In genomic region chr1:169682077-169682476, GRCh38 we compare ENCODE assay signal across 18 cellular contexts. TPM values are rescaled to one million over a fixed set of nuclear protein-coding genes. Genes with fewer than 3 reads are reported as not detected.
DNase-seq lines count a peak whose midpoint lies in the region; FAIRE-seq and TF ChIP-seq lines count a peak whose summit lies in the region.
"Had no signal": no experiment of that assay in that cellular context is flagged by ENCODE, and none has a peak within 500 bp of the region (broad histone marks: within the 10 kb centered on the region; RNA-seq: fewer than 3 reads in every experiment).

No MANE protein-coding gene starts in this region.

- DNase-seq in CD4-positive, alpha-beta memory T cell = no peak
- DNase-seq in NCI-H2171 (lab: John Stamatoyannopoulos, UW) (peak; percentile 3), H1 (ENCODE audit: low read depth in 1 of 2, low spot score in 2 of 2) (no peak), NCI-H2029 treated with DMSO at 0.1 percent for 48 hours (lab: John Stamatoyannopoulos, UW) (no peak), thyroid gland (no peak)
- no peak for DNase-seq in activated effector memory CD4-positive, alpha-beta T cell treated with anti-CD3 and anti-CD28 coated beads, Interleukin-2, amount 50 U/mL, for 16 hours
- DNase-seq: esophagus squamous epithelium, GF-D8, GOT3, left colon, OCI-M1, psoas muscle, WERI-Rb-1 had no signal

- CTCF ChIA-PET in CD4-positive, alpha-beta memory T cell (lab: Charles Lee; ENCODE audit: partially characterized antibody) = interaction anchor here (0.6 to 2.9 kb wide), 8 partner anchors 9 to 1339 kb away, joined by 3 to 19 read pairs (median 4); partner anchors contain the start of gene F5
- CTCF ChIA-PET in H1 (lab: Charles Lee; ENCODE audit: partially characterized antibody) = interaction anchor here (1.4 to 2.3 kb wide), 2 partner anchors 12 to 20 kb away, joined by 4 read pairs; no protein-coding TSS in a partner anchor

- H3K27ac ChIP-seq in BLaER1 treated with 17β-estradiol and CSF1 and Interleukin-3, amounts not matched to agents 10 nM and 100 nM = no peak overlapping the region
- no peak overlapping the region for H3K27ac ChIP-seq in CD4-positive, alpha-beta memory T cell (ENCODE audit: low read depth, low read length)
- H3K27ac ChIP-seq in H1 (ENCODE audit: low read depth, low read length) (no peak overlapping the region), thyroid gland (no peak overlapping the region)
- H3K27ac ChIP-seq: esophagus squamous epithelium, hepatocyte, psoas muscle, tibial nerve, WERI-Rb-1 had no signal

- H3K18ac ChIP-seq in H1 (ENCODE audit: extremely low read depth, low read length) = no peak overlapping the region

- WGBS in H1 (ENCODE audit: extremely low coverage in 1 of 2, insufficient coverage in 1 of 2, insufficient read length in 1 of 2, insufficient replicate concordance in 2 of 2, low coverage in 1 of 2, low lambda C conversion rate in 2 of 2, missing lambda C conversion rate in 1 of 2), 2 experiments = 25% methylated on average over 2 of the region's 2 CpGs; no CpG with 5 or more reads in 1 of the 2 experiments
- WGBS in thyroid gland, 2 donors = 35 to 45% methylated on average over 2 of the region's 2 CpGs

- H3K23me2 ChIP-seq in H1 (ENCODE audit: low read depth, low read length) = no peaks in the 10 kb centered on the region

- H3K4me1 ChIP-seq in BLaER1 treated with 17β-estradiol and CSF1 and Interleukin-3, amounts not matched to agents 10 nM and 100 nM = peaks cover 11 to 28% (median 23%) of the 10 kb centered on the region in 10 experiments; a peak in 19 of 20 replicates
- peaks cover 50% of the 10 kb centered on the region for H3K4me1 ChIP-seq in CD4-positive, alpha-beta memory T cell (ENCODE audit: insufficient read depth, low read length)
- H3K4me1 ChIP-seq in H1 (replicated peaks in 1 of 4; ENCODE audit: control insufficient read depth in 3 of 4, insufficient read depth in 4 of 4, low read length in 3 of 4) (no peaks in the 10 kb centered on the region), thyroid gland (no peaks in the 10 kb centered on the region)
- H3K4me1 ChIP-seq: psoas muscle had no signal

- H3K56ac ChIP-seq in H1 (replicated peaks; ENCODE audit: insufficient read length, low read depth, low read length) = no peak overlapping the region

- H3K36me3 ChIP-seq in BLaER1 treated with 17β-estradiol and CSF1 and Interleukin-3, amounts not matched to agents 10 nM and 100 nM = no peaks in the 10 kb centered on the region
- no peaks in the 10 kb centered on the region for H3K36me3 ChIP-seq in CD4-positive, alpha-beta memory T cell (ENCODE audit: insufficient read depth, low read length)
- peaks cover 0 to 6% (median 0%) of the 10 kb centered on the region in 4 experiments; a peak in 1 of 8 replicates for H3K36me3 ChIP-seq in H1 (ENCODE audit: control insufficient read depth in 2 of 4, insufficient read depth in 4 of 4, low read length in 3 of 4)
- H3K36me3 ChIP-seq in thyroid gland = no peaks in the 10 kb centered on the region
- H3K36me3 ChIP-seq: esophagus squamous epithelium, tibial nerve, WERI-Rb-1 had no signal

- H3K9me3 Mint-ChIP-seq in CD4-positive, alpha-beta memory T cell = no peaks in the 10 kb centered on the region

- no peak overlapping the region for H2BK20ac ChIP-seq in H1 (ENCODE audit: low read length)

- H3K36me3 Mint-ChIP-seq in CD4-positive, alpha-beta memory T cell = peaks cover 0 to 3% of the 10 kb centered on the region in 2 donors

- TF ChIP-seq EP300 in H1 (IDR thresholded peaks at IDR 0.05; ENCODE audit: borderline replicate concordance in 1 of 2, low read depth in 2 of 2, low read length in 2 of 2) = no peak

- H3K4me1 Mint-ChIP-seq in CD4-positive, alpha-beta memory T cell = peaks cover 28 to 45% (median 37%) of the 10 kb centered on the region in 4 donors

- H3K79me2 ChIP-seq in H1 (ENCODE audit: control insufficient read depth in 1 of 2, insufficient read depth in 2 of 2, low read length in 2 of 2) = no peaks in the 10 kb centered on the region
- H3K79me2 ChIP-seq: hepatocyte had no signal

- no peaks in the 10 kb centered on the region for H4K20me1 ChIP-seq in BLaER1 treated with 17β-estradiol and CSF1 and Interleukin-3, amounts not matched to agents 10 nM and 100 nM
- no peaks in the 10 kb centered on the region for H4K20me1 ChIP-seq in H1 (replicated peaks in 1 of 2; ENCODE audit: control insufficient read depth in 1 of 2, insufficient read depth in 2 of 2, low read length in 2 of 2)

- H3K9me3 ChIP-seq in BLaER1 treated with 17β-estradiol and CSF1 and Interleukin-3, amounts not matched to agents 10 nM and 100 nM (replicated peaks in 1 of 11) = peaks cover 0 to 9% (median 0%) of the 10 kb centered on the region in 11 experiments; a peak in 3 of 22 replicates
- no peaks in the 10 kb centered on the region for H3K9me3 ChIP-seq in CD4-positive, alpha-beta memory T cell (ENCODE audit: control insufficient read depth in 1 of 2, low read length in 2 of 2)
- H3K9me3 ChIP-seq in H1 (ENCODE audit: insufficient read depth in 2 of 2, low read depth in 1 of 2, low read length in 1 of 2) = peaks cover 3 to 4% of the 10 kb centered on the region in 2 experiments; a peak in 2 of 4 replicates
- no peaks in the 10 kb centered on the region for H3K9me3 ChIP-seq in thyroid gland
- H3K9me3 ChIP-seq: esophagus squamous epithelium, psoas muscle, tibial nerve had no signal

- POLR2A ChIA-PET in CD4-positive, alpha-beta memory T cell (lab: Charles Lee; ENCODE audit: partially characterized antibody) = interaction anchor here (0.9 to 11.4 kb wide), 6 partner anchors 9 to 56 kb away, joined by 3 to 128 read pairs (median 4); no protein-coding TSS in a partner anchor
- POLR2A ChIA-PET in H1 (lab: Charles Lee; ENCODE audit: partially characterized antibody) = interaction anchor here (0.6 kb wide), 1 partner anchor 207 kb away, joined by 3 read pairs; no protein-coding TSS in a partner anchor

- TF ChIP-seq RAD21 in H1 (IDR thresholded peaks at IDR 0.05 in 1 of 2, conservative IDR thresholded peaks at IDR 0.05 in 1 of 2; ENCODE audit: low read depth in 2 of 2, low read length in 2 of 2) = no peak

- peak overlapping the region in 7 of 11 experiments; percentile 17 to 45 (median 30); a peak in 9 of 22 replicates for H3K4me2 ChIP-seq in BLaER1 treated with 17β-estradiol and CSF1 and Interleukin-3, amounts not matched to agents 10 nM and 100 nM
- no peak overlapping the region for H3K4me2 ChIP-seq in H1 (ENCODE audit: insufficient read depth in 1 of 2, low read depth in 2 of 2, low read length in 2 of 2)
- H3K4me2 ChIP-seq: hepatocyte had no signal

- no peak overlapping the region for H3K9ac ChIP-seq in BLaER1 treated with 17β-estradiol and CSF1 and Interleukin-3, amounts not matched to agents 10 nM and 100 nM
- no peak overlapping the region for H3K9ac ChIP-seq in H1 (replicated peaks in 1 of 4; ENCODE audit: extremely low read depth in 1 of 4, low read depth in 3 of 4, low read length in 3 of 4)

- H3K14ac ChIP-seq in H1 (ENCODE audit: insufficient read length) = no peak overlapping the region

- H2BK12ac ChIP-seq in H1 (ENCODE audit: low read depth, low read length) = no peak overlapping the region

- no peak overlapping the region for H2BK15ac ChIP-seq in H1 (ENCODE audit: low read length)

- no peaks in the 10 kb centered on the region for H3K27me3 ChIP-seq in BLaER1 treated with 17β-estradiol and CSF1 and Interleukin-3, amounts not matched to agents 10 nM and 100 nM
- no peaks in the 10 kb centered on the region for H3K27me3 ChIP-seq in CD4-positive, alpha-beta memory T cell (ENCODE audit: insufficient read depth, low read length)
- H3K27me3 ChIP-seq in H1 (replicated peaks in 1 of 4; ENCODE audit: control insufficient read depth in 3 of 4, extremely low read depth in 1 of 4, insufficient read depth in 3 of 4, low read length in 3 of 4) (peaks cover 50 to 80% (median 58%) of the 10 kb centered on the region in 4 experiments), thyroid gland (no peaks in the 10 kb centered on the region)
- H3K27me3 ChIP-seq: hepatocyte, tibial nerve had no signal

- H3K4ac ChIP-seq in H1 (replicated peaks; ENCODE audit: insufficient read length, low read depth, low read length) = no peak overlapping the region

- no peak overlapping the region for H3K23ac ChIP-seq in H1 (ENCODE audit: insufficient read length)

- no peak overlapping the region for H2AFZ ChIP-seq in H1 (ENCODE audit: low read length)
- H2AFZ ChIP-seq: hepatocyte had no signal

- peak; percentile 50 for FAIRE-seq in H1 (lab: Jason Lieb, UNC)
- FAIRE-seq: HepG2 had no signal

- TF ChIP-seq POLR2A in H1 (IDR thresholded peaks at IDR 0.05; ENCODE audit: control extremely low read depth in 1 of 2, low read depth in 2 of 2, low read length in 2 of 2) (no peak), thyroid gland (IDR thresholded peaks at IDR 0.05) (no peak)

- H2BK120ac ChIP-seq in H1 (replicated peaks; ENCODE audit: low read depth, low read length) = no peak overlapping the region

- peak overlapping the region in 6 of 7 donors; percentile 7 to 77 (median 60) for H3K27ac Mint-ChIP-seq in CD4-positive, alpha-beta memory T cell

- no peaks in the 10 kb centered on the region for H3K27me3 Mint-ChIP-seq in CD4-positive, alpha-beta memory T cell

- H3K79me1 ChIP-seq in H1 (ENCODE audit: low read depth, low read length) = no peaks in the 10 kb centered on the region

- no peak overlapping the region for H2AK5ac ChIP-seq in H1 (ENCODE audit: low read depth, low read length)

- H4K8ac ChIP-seq in H1 (ENCODE audit: extremely low read depth, insufficient read depth, low read length) = no peak overlapping the region

- H4K91ac ChIP-seq in H1 (replicated peaks; ENCODE audit: insufficient read length, low read length) = no peak overlapping the region

- H3K4me3 Mint-ChIP-seq in CD4-positive, alpha-beta memory T cell = peak overlapping the region in 6 of 8 donors; percentile 13 to 75 (median 59)

- no peak overlapping the region for H4K5ac ChIP-seq in H1 (ENCODE audit: insufficient read length, low read depth, low read length)

- intact Hi-C loops in CD4-positive, alpha-beta memory T cell (cut with micrococcal nuclease) = no loop called here
- intact Hi-C loops in thyroid gland (cut with DNase I) = no loop called here

- TF ChIP-seq CTCF in H1 (IDR thresholded peaks at IDR 0.05; ENCODE audit: control extremely low read depth in 1 of 3, insufficient read depth in 1 of 3, low read depth in 1 of 3, low read length in 3 of 3) = no peak
- TF ChIP-seq CTCF in thyroid gland (IDR thresholded peaks at IDR 0.05) = no peak

- H3K4me3 ChIP-seq in BLaER1 treated with 17β-estradiol and CSF1 and Interleukin-3, amounts not matched to agents 10 nM and 100 nM = no peak overlapping the region
- no peak overlapping the region for H3K4me3 ChIP-seq in CD4-positive, alpha-beta memory T cell (ENCODE audit: low read length in 2 of 2)
- H3K4me3 ChIP-seq in H1 (ENCODE audit: extremely low read depth in 1 of 4, insufficient read depth in 2 of 4, low read depth in 3 of 4, low read length in 4 of 4) = no peak overlapping the region
- H3K4me3 ChIP-seq in thyroid gland (replicated peaks in 1 of 3) = no peak overlapping the region
- H3K4me3 ChIP-seq: esophagus squamous epithelium, hepatocyte, psoas muscle, tibial nerve had no signal

- no peak overlapping the region for H2BK5ac ChIP-seq in H1 (ENCODE audit: low read depth, low read length)

RNA-seq across cellular contexts. Expression of gene SELL, which starts 29.3 kb away (rescaled TPM):
- total RNA-seq in CD4-positive, alpha-beta memory T cell = 100 to 1,000 TPM; 378 to 396 TPM
- polyA plus RNA-seq in CD4-positive, alpha-beta memory T cell = 1,000 to 10,000 TPM in 1 of 2 donors, 100 to 1,000 TPM in 1; 876 to 1,603 TPM
- total RNA-seq in H1 (2021; fragmentation: NEBNext Ultra II Directional; extraction: Animal tissue kit (Norgen Biotek cat#: 25700)) = not detected in 2 replicates
- polyA plus RNA-seq in H1 (2011; rRNA removed) = not detected in 2 replicates
- 0.04 TPM for polyA plus RNA-seq in H1 (2011; cell fraction: cytosol; rRNA removed)
- not detected for polyA plus RNA-seq in H1 (2011; cell fraction: nucleus; rRNA removed)
- not detected in 4 replicates for polyA plus RNA-seq in H1 (2012, experiment 1 of 2)
- polyA plus RNA-seq in H1 (2012, experiment 2 of 2) = not detected
- 0.10 TPM for polyA plus RNA-seq in H1 (2013, experiment 1 of 2)
- 0.11 TPM for polyA plus RNA-seq in H1 (2013, experiment 2 of 2)
- polyA minus RNA-seq in H1 (2011; rRNA and poly(A)+ RNA removed) = not detected in 2 replicates
- not detected for polyA minus RNA-seq in H1 (2011; cell fraction: cytosol; rRNA and poly(A)+ RNA removed)
- not detected for polyA minus RNA-seq in H1 (2011; cell fraction: nucleus; rRNA and poly(A)+ RNA removed)
- total RNA-seq in thyroid gland = 1 to 10 TPM in 3 of 4 donors, under 1 TPM in 1; 0.45 to 4.2 (median 1.7) TPM
- total RNA-seq: SK-MEL-5 had no signal

RNA-seq across cellular contexts. Expression of gene SELE, which starts 51.8 kb away (rescaled TPM):
- total RNA-seq in CD4-positive, alpha-beta memory T cell = not detected
- not detected for polyA plus RNA-seq in CD4-positive, alpha-beta memory T cell
- total RNA-seq in H1 (2021; fragmentation: NEBNext Ultra II Directional; extraction: Animal tissue kit (Norgen Biotek cat#: 25700)) = not detected in 2 replicates
- polyA plus RNA-seq in H1 (2011; rRNA removed) = not detected in 2 replicates
- not detected for polyA plus RNA-seq in H1 (2011; cell fraction: cytosol; rRNA removed)
- polyA plus RNA-seq in H1 (2011; cell fraction: nucleus; rRNA removed) = not detected
- polyA plus RNA-seq in H1 (2012, experiment 1 of 2) = not detected in 4 replicates
- polyA plus RNA-seq in H1 (2012, experiment 2 of 2) = not detected
- not detected for polyA plus RNA-seq in H1 (2013, experiment 1 of 2)
- not detected for polyA plus RNA-seq in H1 (2013, experiment 2 of 2)
- not detected in 2 replicates for polyA minus RNA-seq in H1 (2011; rRNA and poly(A)+ RNA removed)
- not detected for polyA minus RNA-seq in H1 (2011; cell fraction: cytosol; rRNA and poly(A)+ RNA removed)
- polyA minus RNA-seq in H1 (2011; cell fraction: nucleus; rRNA and poly(A)+ RNA removed) = not detected
- 10 to 100 TPM in 1 of 4 donors, 1 to 10 TPM in 2, under 1 TPM in 1; 0.67 to 16.3 (median 1.5) TPM for total RNA-seq in thyroid gland
- total RNA-seq: SK-MEL-5 had no signal
- polyA plus RNA-seq: hepatocyte had no signal

RNA-seq across cellular contexts. Expression of gene SELP, which starts 52.2 kb away (rescaled TPM):
- 1 to 10 TPM; 1.9 to 2.2 TPM for total RNA-seq in CD4-positive, alpha-beta memory T cell
- polyA plus RNA-seq in CD4-positive, alpha-beta memory T cell = 1 to 10 TPM in 1 of 2 donors, not detected in 1; 1.4 TPM
- total RNA-seq in H1 (2021; fragmentation: NEBNext Ultra II Directional; extraction: Animal tissue kit (Norgen Biotek cat#: 25700)) = not detected in 2 replicates
- polyA plus RNA-seq in H1 (2011; rRNA removed) = not detected in 2 replicates
- polyA plus RNA-seq in H1 (2011; cell fraction: cytosol; rRNA removed) = not detected
- not detected for polyA plus RNA-seq in H1 (2011; cell fraction: nucleus; rRNA removed)
- polyA plus RNA-seq in H1 (2012, experiment 1 of 2) = not detected in 4 replicates
- polyA plus RNA-seq in H1 (2012, experiment 2 of 2) = not detected
- polyA plus RNA-seq in H1 (2013, experiment 1 of 2) = not detected
- not detected for polyA plus RNA-seq in H1 (2013, experiment 2 of 2)
- polyA minus RNA-seq in H1 (2011; rRNA and poly(A)+ RNA removed) = not detected in 2 replicates
- polyA minus RNA-seq in H1 (2011; cell fraction: cytosol; rRNA and poly(A)+ RNA removed) = not detected
- polyA minus RNA-seq in H1 (2011; cell fraction: nucleus; rRNA and poly(A)+ RNA removed) = not detected
- total RNA-seq in thyroid gland = 1 to 10 TPM; 3.6 to 8.2 (median 5.4) TPM
- total RNA-seq: HepG2, SK-MEL-5 had no signal
- polyA plus RNA-seq: hepatocyte had no signal

Comparison
In these comparisons a context has a peak if more than half of its experiments do, and no peak if none do; other contexts are left out.
1. H3K4me2 ChIP-seq: peak in BLaER1 treated with 17β-estradiol and CSF1 and Interleukin-3, amounts not matched to agents 10 nM and 100 nM (7 of 11); none in H1 (0 of 2).
2. RNA of gene SELL, which starts 29.3 kb away (total RNA-seq): 378 to 396 TPM in CD4-positive, alpha-beta memory T cell; 0.45 to 4.2 TPM in thyroid gland and not detected in H1; every median in the first group is over 10 times any median in the second.